ENCODE assay signal across 9 cellular contexts in the genomic region with DNA sequence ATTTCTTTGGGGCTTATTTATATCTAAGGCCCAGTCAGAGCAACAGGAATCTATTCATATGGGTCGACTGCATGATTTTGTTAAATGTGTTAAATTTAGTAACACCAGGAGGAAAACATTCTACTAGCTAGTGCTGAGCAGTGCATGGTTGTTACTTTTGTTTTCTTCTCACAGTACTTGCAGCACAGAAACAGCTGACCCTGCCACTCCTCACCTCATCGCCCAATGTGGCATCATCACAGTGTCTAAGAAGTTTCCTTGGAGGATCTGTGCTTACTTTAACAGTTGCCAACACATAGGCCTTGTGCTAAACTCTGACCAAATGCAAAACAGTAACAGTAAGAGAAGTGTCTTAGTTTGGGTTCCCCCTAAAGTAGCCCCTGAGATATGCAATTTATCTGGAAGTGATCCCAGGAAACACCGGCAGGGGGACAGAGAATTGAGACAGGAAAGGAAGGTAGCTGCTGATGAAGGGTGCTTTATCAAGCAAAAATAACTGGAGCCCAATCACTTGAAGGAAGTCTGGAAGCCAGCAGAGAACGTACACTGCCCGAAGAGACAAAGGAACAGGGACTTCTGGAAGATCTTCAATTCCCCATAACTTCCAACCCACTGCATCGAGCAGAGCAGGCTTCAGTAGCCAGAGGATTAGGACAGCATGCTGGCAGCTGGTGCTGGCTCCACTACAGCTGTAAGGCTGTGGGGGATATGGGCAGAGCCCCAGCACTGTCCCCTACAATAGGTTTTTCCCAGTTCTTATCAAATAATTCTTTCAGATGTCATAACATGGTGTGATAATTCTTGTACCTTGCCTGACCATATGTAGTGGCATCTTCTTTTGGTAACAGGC. TPM values are rescaled to one million over a fixed set of nuclear protein-coding genes. Genes with fewer than 3 reads are reported as not detected.
A peak's percentile ranks its signal among the peaks of the same experiment; 100 is the strongest.
DNase-seq lines count a peak whose midpoint lies in the region; TF ChIP-seq lines count a peak whose summit lies in the region.
"Had no signal": no experiment of that assay in that cellular context is flagged by ENCODE, and none has a peak within 500 bp of the region (broad histone marks: within the 10 kb centered on the region; RNA-seq: fewer than 3 reads in every experiment).

No MANE protein-coding gene starts in this region.

- peaks cover 5% of the 10 kb centered on the region for H3K27me3 Mint-ChIP-seq in neural progenitor cell (ENCODE audit: insufficient read depth, low read depth)

- H3K4me1 Mint-ChIP-seq in neural progenitor cell, result peaks cover 5% of the 10 kb centered on the region

- H3K4me1 ChIP-seq in SK-N-SH (ENCODE audit: control insufficient read depth in 1 of 2, insufficient read depth in 2 of 2, low read depth in 1 of 2, low read length in 1 of 2) (no peaks in the 10 kb centered on the region), neural progenitor cell (no peaks in the 10 kb centered on the region)

- H3K4me3 Mint-ChIP-seq in neural progenitor cell, result no peak overlapping the region
- H3K4me3 Mint-ChIP-seq: T-helper 1 cell treated with Interleukin-12 subunit alpha and Interleukin-12 subunit beta and Interleukin-4 antibody, amounts not matched to agents 30 μg/mL and 1 μg/mL, for 36 hours had no signal

- H3K36me3 ChIP-seq in SK-N-SH (replicated peaks in 1 of 2; ENCODE audit: control insufficient read depth in 1 of 2, insufficient read depth in 2 of 2, low read length in 1 of 2) (no peaks in the 10 kb centered on the region), neural progenitor cell (no peaks in the 10 kb centered on the region)

- H3K27me3 ChIP-seq in SK-N-SH (ENCODE audit: insufficient read depth) (no peaks in the 10 kb centered on the region), neural progenitor cell (no peaks in the 10 kb centered on the region)

- peaks cover 7% of the 10 kb centered on the region for H3K9me3 Mint-ChIP-seq in neural progenitor cell

- H3F3A ChIP-seq in SK-N-SH (replicated peaks; ENCODE audit: insufficient read depth) (no peaks in the 10 kb centered on the region), neural progenitor cell (ENCODE audit: low read depth) (no peaks in the 10 kb centered on the region)

- POLR2A ChIA-PET in SK-N-SH (lab: Yijun Ruan, JAX), result no interaction called here

- H3K4me2 ChIP-seq in SK-N-SH (no peak overlapping the region), neural progenitor cell (peak overlapping the region; percentile 12)

- no peak for TF ChIP-seq RAD21 in SK-N-SH (IDR thresholded peaks at IDR 0.05; ENCODE audit: low read length)

- H3K9ac ChIP-seq in SK-N-SH (no peak overlapping the region), neural progenitor cell (no peak overlapping the region)

- TF ChIP-seq CTCF in SK-N-SH (IDR thresholded peaks at IDR 0.05) (peak; percentile 41; the same call in 1 of the 2 replicates), foreskin fibroblast (IDR thresholded peaks at IDR 0.05; ENCODE audit: low read depth, low read length) (peak; percentile 52), neural progenitor cell (IDR thresholded peaks at IDR 0.05) (peak; percentile 62)

- no peak overlapping the region for H3K4me3 ChIP-seq in SK-N-SH (ENCODE audit: low read depth in 2 of 2, low read length in 1 of 2)
- H3K4me3 ChIP-seq in foreskin fibroblast (ENCODE audit: low read depth in 1 of 2, low read length in 2 of 2), result no peak overlapping the region
- H3K4me3 ChIP-seq in neural progenitor cell, result no peak overlapping the region

- WGBS in SK-N-SH (ENCODE audit: low lambda C conversion rate), result 72% methylated on average over 4 of the region's 6 CpGs

- DNase-seq in ELF-1 (ENCODE audit: low read depth, low spot score) (peak; percentile 16), SK-N-SH (no peak), foreskin fibroblast (peak in 1 of 2 donors; percentile 45), neural progenitor cell (ENCODE audit: low spot score) (peak; percentile 45), SW480 (ENCODE audit: low spot score) (no peak), NOMO-1 treated with DMSO at 0.1 percent for 48 hours (lab: John Stamatoyannopoulos, UW; ENCODE audit: unreplicated experiment) (no peak), amniotic stem cell (lab: John Stamatoyannopoulos, UW) (no peak), NOMO-1 (lab: John Stamatoyannopoulos, UW; ENCODE audit: unreplicated experiment in 2 of 2) (no peak)

- no peaks in the 10 kb centered on the region for H3K9me2 ChIP-seq in SK-N-SH

- H3K36me3 Mint-ChIP-seq in neural progenitor cell, result no peaks in the 10 kb centered on the region

- peak overlapping the region; percentile 2 for H3K27ac Mint-ChIP-seq in neural progenitor cell
- H3K27ac Mint-ChIP-seq: T-helper 1 cell treated with Interleukin-12 subunit alpha and Interleukin-12 subunit beta and Interleukin-4 antibody, amounts not matched to agents 30 μg/mL and 1 μg/mL, for 36 hours had no signal

- H3K27ac ChIP-seq in SK-N-SH (ENCODE audit: low read depth in 2 of 2, low read length in 1 of 2) (no peak overlapping the region), neural progenitor cell (no peak overlapping the region)

- H4K20me1 ChIP-seq in SK-N-SH (ENCODE audit: insufficient read depth) (no peaks in the 10 kb centered on the region), neural progenitor cell (ENCODE audit: low read depth) (no peaks in the 10 kb centered on the region)

- TF ChIP-seq EP300 in SK-N-SH (IDR thresholded peaks at IDR 0.05; ENCODE audit: borderline replicate concordance in 1 of 2, low read depth in 1 of 2, low read length in 1 of 2), result no peak

- CTCF ChIA-PET in SK-N-SH (lab: Yijun Ruan, JAX), result interaction anchor here (2.9 kb wide), 1 partner anchor 101 kb away, joined by 17 read pairs; no protein-coding TSS in a partner anchor

- no peaks in the 10 kb centered on the region for H3K9me3 ChIP-seq in SK-N-SH
- H3K9me3 ChIP-seq in neural progenitor cell (ENCODE audit: low read depth), result no peaks in the 10 kb centered on the region

- no peak overlapping the region for H2AFZ ChIP-seq in SK-N-SH (ENCODE audit: low read depth)
- peak overlapping the region; percentile 93 for H2AFZ ChIP-seq in neural progenitor cell (replicated peaks)

- H3K79me2 ChIP-seq in SK-N-SH (ENCODE audit: insufficient read depth) (no peaks in the 10 kb centered on the region), neural progenitor cell (ENCODE audit: low read depth) (no peaks in the 10 kb centered on the region)

TF ChIP-seq in SK-N-SH, 30 proteins besides CTCF, POLR2A, EP300 and RAD21:
- TF ChIP-seq GATA2 (CRISPR knock-in tag; IDR thresholded peaks at IDR 0.05) (no peak), SIN3A (IDR thresholded peaks at IDR 0.05; ENCODE audit: borderline replicate concordance, low read depth, low read length) (no peak), YY1 (IDR thresholded peaks at IDR 0.05; ENCODE audit: low read depth) (no peak), MEF2A (IDR thresholded peaks at IDR 0.05; ENCODE audit: borderline replicate concordance, low read depth) (no peak), ELF1 (IDR thresholded peaks at IDR 0.05) (no peak), TEAD4 (IDR thresholded peaks at IDR 0.05; ENCODE audit: borderline replicate concordance, insufficient read depth) (no peak), NFIC (IDR thresholded peaks at IDR 0.05; ENCODE audit: borderline replicate concordance) (no peak)
- TF ChIP-seq, protein P1, sequence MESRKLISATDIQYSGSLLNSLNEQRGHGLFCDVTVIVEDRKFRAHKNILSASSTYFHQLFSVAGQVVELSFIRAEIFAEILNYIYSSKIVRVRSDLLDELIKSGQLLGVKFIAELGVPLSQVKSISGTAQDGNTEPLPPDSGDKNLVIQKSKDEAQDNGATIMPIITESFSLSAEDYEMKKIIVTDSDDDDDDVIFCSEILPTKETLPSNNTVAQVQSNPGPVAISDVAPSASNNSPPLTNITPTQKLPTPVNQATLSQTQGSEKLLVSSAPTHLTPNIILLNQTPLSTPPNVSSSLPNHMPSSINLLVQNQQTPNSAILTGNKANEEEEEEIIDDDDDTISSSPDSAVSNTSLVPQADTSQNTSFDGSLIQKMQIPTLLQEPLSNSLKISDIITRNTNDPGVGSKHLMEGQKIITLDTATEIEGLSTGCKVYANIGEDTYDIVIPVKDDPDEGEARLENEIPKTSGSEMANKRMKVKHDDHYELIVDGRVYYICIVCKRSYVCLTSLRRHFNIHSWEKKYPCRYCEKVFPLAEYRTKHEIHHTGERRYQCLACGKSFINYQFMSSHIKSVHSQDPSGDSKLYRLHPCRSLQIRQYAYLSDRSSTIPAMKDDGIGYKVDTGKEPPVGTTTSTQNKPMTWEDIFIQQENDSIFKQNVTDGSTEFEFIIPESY (IDR thresholded peaks at IDR 0.05; ENCODE audit: borderline replicate concordance, low read depth), result no peak
TF ChIP-seq in SK-N-SH: peak in this region for 0.

RNA-seq across cellular contexts. Expression of a gene that starts 36.0 kb away (rescaled TPM):
- 6.2 and 7.8 TPM in 2 replicates for polyA plus RNA-seq in SK-N-SH (2012; rRNA removed)
- 8.2 and 11.4 TPM in 2 replicates for polyA plus RNA-seq in SK-N-SH (2012; cell fraction: cytosol; rRNA removed)
- 8.6 and 12.6 TPM in 2 replicates for polyA plus RNA-seq in SK-N-SH (2012; cell fraction: nucleus; rRNA removed)
- total RNA-seq in neural progenitor cell (ENCODE audit: low replicate concordance), result 27.2 and 33.0 TPM in 2 replicates

Comparison
In these comparisons a context has a peak if more than half of its experiments do, and no peak if none do; other contexts are left out.
1. DNase-seq: peak in ELF-1 (single experiment) and neural progenitor cell (single experiment); none in SK-N-SH (single experiment), SW480 (single experiment), NOMO-1 treated with DMSO at 0.1 percent for 48 hours (single experiment), amniotic stem cell (single experiment) and NOMO-1 (0 of 2).
2. Peak in every context shown above with its lines, with median percentiles within 50 percentile points of each other: CTCF ChIP-seq.